In the genomic region with DNA sequence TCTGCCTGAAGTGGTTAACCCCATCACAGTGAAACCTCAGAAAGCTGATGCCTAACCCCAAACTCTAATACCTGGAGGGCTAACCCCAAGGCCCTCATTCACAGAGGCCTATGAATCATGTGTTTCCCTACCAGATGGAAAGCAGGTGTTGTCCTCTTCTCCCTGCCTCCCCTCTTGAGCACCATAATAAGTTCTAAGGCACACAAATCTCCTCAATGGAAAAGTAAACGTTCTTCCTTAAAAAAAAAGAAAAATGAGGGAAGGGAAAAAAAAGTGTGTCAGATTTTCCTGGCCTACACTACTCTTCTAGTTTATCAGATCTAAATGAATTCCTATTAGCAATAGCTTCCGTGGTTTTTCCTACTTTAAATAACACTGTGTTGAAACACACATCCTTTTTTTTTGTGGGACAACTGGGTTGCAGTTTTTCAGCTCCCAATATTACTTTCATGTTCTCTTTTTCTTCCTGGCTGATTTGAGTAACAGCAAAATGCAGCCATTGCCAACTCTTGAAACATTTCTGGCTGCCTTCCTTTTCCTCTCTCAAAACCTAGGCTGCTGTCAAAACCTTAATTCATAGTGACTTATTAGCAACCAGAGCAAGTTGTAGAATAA, we compare ENCODE assay signal across 9 cellular contexts. TPM values are rescaled to one million over a fixed set of nuclear protein-coding genes. Genes with fewer than 3 reads are reported as not detected.
DNase-seq lines count a peak whose midpoint lies in the region; ATAC-seq, FAIRE-seq and TF ChIP-seq lines count a peak whose summit lies in the region.
"Had no signal": no experiment of that assay in that cellular context is flagged by ENCODE, and none has a peak within 500 bp of the region (broad histone marks: within the 10 kb centered on the region; RNA-seq: fewer than 3 reads in every experiment).

No MANE protein-coding gene starts in this region.

- no peak for TF ChIP-seq POLR2A in testis (IDR thresholded peaks at IDR 0.05)

- H3K36me3 ChIP-seq in MG63 (no peaks in the 10 kb centered on the region), bronchial epithelial cell (ENCODE audit: control insufficient read depth, insufficient read depth, low read length) (no peaks in the 10 kb centered on the region), liver (ENCODE audit: control insufficient read depth in 4 of 4, insufficient read depth in 3 of 4, low read depth in 1 of 4, low read length in 3 of 4) (peaks cover 0 to 3% (median 0%) of the 10 kb centered on the region in 4 donors), testis (ENCODE audit: low read depth, missing control alignments) (no peaks in the 10 kb centered on the region)

- WGBS in liver: 32% methylated on average over 2 of the region's 2 CpGs
- 14 to 16% methylated on average over 2 of the region's 2 CpGs for WGBS in testis, 2 donors

- no peak for TF ChIP-seq CTCF in bronchial epithelial cell (IDR thresholded peaks at IDR 0.05; ENCODE audit: insufficient read depth, low read length, severe bottlenecking)
- no peak for TF ChIP-seq CTCF in liver (IDR thresholded peaks at IDR 0.05; ENCODE audit: low read depth, low read length, missing input control)
- no peak for TF ChIP-seq CTCF in testis (IDR thresholded peaks at IDR 0.05)

- no peaks in the 10 kb centered on the region for H3K4me1 ChIP-seq in liver (ENCODE audit: control insufficient read depth in 4 of 4, insufficient read depth in 4 of 4, low read length in 3 of 4)
- H3K4me1 ChIP-seq in testis: peaks cover 25% of the 10 kb centered on the region

- DNase-seq in MG63 (peak; percentile 9), bronchial epithelial cell (ENCODE audit: low read depth) (peak; percentile 51), testis (no peak), NCI-H1436 treated with DMSO at 0.1 percent for 48 hours (lab: John Stamatoyannopoulos, UW) (no peak)
- DNase-seq in activated CD4-positive, alpha-beta T cell treated with anti-CD3 and anti-CD28 coated beads, Interleukin-2, amount 10 ng/mL, durations not matched to agents 24 days and 14 days: no peak
- no peak for DNase-seq in activated CD4-positive, alpha-beta memory T cell treated with anti-CD3 and anti-CD28 coated beads, Interleukin-2, amount 10 ng/mL, durations not matched to agents 7 days and 5 days
- DNase-seq: NCI-H1048 had no signal

- ATAC-seq in GM18502 (IDR thresholded peaks at IDR 0.05; ENCODE audit: poor library complexity, unreplicated experiment): no peak

- H3K4me1 Mint-ChIP-seq in activated CD4-positive, alpha-beta T cell treated with anti-CD3 and anti-CD28 coated beads, Interleukin-2, amount 10 ng/mL, durations not matched to agents 24 days and 14 days: no peaks in the 10 kb centered on the region
- no peaks in the 10 kb centered on the region for H3K4me1 Mint-ChIP-seq in activated CD4-positive, alpha-beta memory T cell treated with anti-CD3 and anti-CD28 coated beads, Interleukin-2, amount 10 ng/mL, durations not matched to agents 7 days and 5 days

- intact Hi-C loops in testis (cut with DNase I; ENCODE audit: low total_unique reads): loop anchor here (5.0 kb wide), 1 partner anchor 64 kb away; a partner anchor contains a TSS
- intact Hi-C loops in activated CD4-positive, alpha-beta T cell treated with anti-CD3 and anti-CD28 coated beads, Interleukin-2, amount 10 ng/mL, durations not matched to agents 24 days and 14 days (cut with micrococcal nuclease): no loop called here

- H3K9me3 ChIP-seq in MG63 (no peaks in the 10 kb centered on the region), liver (ENCODE audit: control insufficient read depth in 4 of 4, low read length in 3 of 4) (no peaks in the 10 kb centered on the region), testis (no peaks in the 10 kb centered on the region)

- no peaks in the 10 kb centered on the region for H3K36me3 Mint-ChIP-seq in activated CD4-positive, alpha-beta T cell treated with anti-CD3 and anti-CD28 coated beads, Interleukin-2, amount 10 ng/mL, durations not matched to agents 24 days and 14 days (ENCODE audit: low read depth)
- no peaks in the 10 kb centered on the region for H3K36me3 Mint-ChIP-seq in activated CD4-positive, alpha-beta memory T cell treated with anti-CD3 and anti-CD28 coated beads, Interleukin-2, amount 10 ng/mL, durations not matched to agents 7 days and 5 days (ENCODE audit: low read depth)

- H3K27ac Mint-ChIP-seq in activated CD4-positive, alpha-beta T cell treated with anti-CD3 and anti-CD28 coated beads, Interleukin-2, amount 10 ng/mL, durations not matched to agents 24 days and 14 days: no peak overlapping the region
- H3K27ac Mint-ChIP-seq in activated CD4-positive, alpha-beta memory T cell treated with anti-CD3 and anti-CD28 coated beads, Interleukin-2, amount 10 ng/mL, durations not matched to agents 7 days and 5 days: no peak overlapping the region

- no peak for FAIRE-seq in bronchial epithelial cell (lab: Jason Lieb, UNC)

- no peak for TF ChIP-seq RAD21 in liver (IDR thresholded peaks at IDR 0.05)

- H3K4me3 ChIP-seq in MG63: no peak overlapping the region
- H3K4me3 ChIP-seq in bronchial epithelial cell (ENCODE audit: low read depth, low read length): no peak overlapping the region
- no peak overlapping the region for H3K4me3 ChIP-seq in liver (ENCODE audit: low read depth in 1 of 3, low read length in 3 of 3)
- no peak overlapping the region for H3K4me3 ChIP-seq in testis

- H3K27ac ChIP-seq in liver (ENCODE audit: low read depth in 1 of 2, low read length in 2 of 2) (peak overlapping the region; percentile 43 to 75), testis (peak overlapping the region; percentile 75 to 87)

- CTCF ChIA-PET in activated CD4-positive, alpha-beta memory T cell treated with anti-CD3 and anti-CD28 coated beads, Interleukin-2, amount 10 ng/mL, durations not matched to agents 7 days and 5 days (lab: Charles Lee): interaction anchor here (0.9 to 4.6 kb wide), 2 partner anchors 9 to 17 kb away, joined by 3 to 25 read pairs; no protein-coding TSS in a partner anchor

- peaks cover 22% of the 10 kb centered on the region for H3K27me3 Mint-ChIP-seq in activated CD4-positive, alpha-beta T cell treated with anti-CD3 and anti-CD28 coated beads, Interleukin-2, amount 10 ng/mL, durations not matched to agents 24 days and 14 days
- H3K27me3 Mint-ChIP-seq in activated CD4-positive, alpha-beta memory T cell treated with anti-CD3 and anti-CD28 coated beads, Interleukin-2, amount 10 ng/mL, durations not matched to agents 7 days and 5 days: peaks cover 6% of the 10 kb centered on the region

- peak overlapping the region in 1 of 2 donors; percentile 33 for H3K9ac ChIP-seq in liver (ENCODE audit: low read depth in 1 of 2, low read length in 2 of 2)

- POLR2A ChIA-PET in activated CD4-positive, alpha-beta memory T cell treated with anti-CD3 and anti-CD28 coated beads, Interleukin-2, amount 10 ng/mL, durations not matched to agents 7 days and 5 days (lab: Charles Lee): no interaction called here

- no peak overlapping the region for H3K4me3 Mint-ChIP-seq in activated CD4-positive, alpha-beta T cell treated with anti-CD3 and anti-CD28 coated beads, Interleukin-2, amount 10 ng/mL, durations not matched to agents 24 days and 14 days
- no peak overlapping the region for H3K4me3 Mint-ChIP-seq in activated CD4-positive, alpha-beta memory T cell treated with anti-CD3 and anti-CD28 coated beads, Interleukin-2, amount 10 ng/mL, durations not matched to agents 7 days and 5 days

- no peaks in the 10 kb centered on the region for H3K9me3 Mint-ChIP-seq in activated CD4-positive, alpha-beta T cell treated with anti-CD3 and anti-CD28 coated beads, Interleukin-2, amount 10 ng/mL, durations not matched to agents 24 days and 14 days
- no peaks in the 10 kb centered on the region for H3K9me3 Mint-ChIP-seq in activated CD4-positive, alpha-beta memory T cell treated with anti-CD3 and anti-CD28 coated beads, Interleukin-2, amount 10 ng/mL, durations not matched to agents 7 days and 5 days

- no peaks in the 10 kb centered on the region for H3K27me3 ChIP-seq in MG63
- H3K27me3 ChIP-seq in bronchial epithelial cell (ENCODE audit: control insufficient read depth, insufficient read depth, low read length): no peaks in the 10 kb centered on the region
- no peaks in the 10 kb centered on the region for H3K27me3 ChIP-seq in liver (ENCODE audit: control insufficient read depth in 4 of 4, insufficient read depth in 4 of 4, low read length in 3 of 4)
- H3K27me3 ChIP-seq in testis: no peaks in the 10 kb centered on the region

TF ChIP-seq in liver, 16 proteins besides CTCF, POLR2A, EP300 and RAD21 (continues in another document):
- TF ChIP-seq, protein P1, sequence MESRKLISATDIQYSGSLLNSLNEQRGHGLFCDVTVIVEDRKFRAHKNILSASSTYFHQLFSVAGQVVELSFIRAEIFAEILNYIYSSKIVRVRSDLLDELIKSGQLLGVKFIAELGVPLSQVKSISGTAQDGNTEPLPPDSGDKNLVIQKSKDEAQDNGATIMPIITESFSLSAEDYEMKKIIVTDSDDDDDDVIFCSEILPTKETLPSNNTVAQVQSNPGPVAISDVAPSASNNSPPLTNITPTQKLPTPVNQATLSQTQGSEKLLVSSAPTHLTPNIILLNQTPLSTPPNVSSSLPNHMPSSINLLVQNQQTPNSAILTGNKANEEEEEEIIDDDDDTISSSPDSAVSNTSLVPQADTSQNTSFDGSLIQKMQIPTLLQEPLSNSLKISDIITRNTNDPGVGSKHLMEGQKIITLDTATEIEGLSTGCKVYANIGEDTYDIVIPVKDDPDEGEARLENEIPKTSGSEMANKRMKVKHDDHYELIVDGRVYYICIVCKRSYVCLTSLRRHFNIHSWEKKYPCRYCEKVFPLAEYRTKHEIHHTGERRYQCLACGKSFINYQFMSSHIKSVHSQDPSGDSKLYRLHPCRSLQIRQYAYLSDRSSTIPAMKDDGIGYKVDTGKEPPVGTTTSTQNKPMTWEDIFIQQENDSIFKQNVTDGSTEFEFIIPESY (IDR thresholded peaks at IDR 0.05): no peak
- no peak for TF ChIP-seq HNF4A (conservative IDR thresholded peaks at IDR 0.05)
- no peak for TF ChIP-seq FOXA1 (IDR thresholded peaks at IDR 0.05)
- TF ChIP-seq, protein P2, sequence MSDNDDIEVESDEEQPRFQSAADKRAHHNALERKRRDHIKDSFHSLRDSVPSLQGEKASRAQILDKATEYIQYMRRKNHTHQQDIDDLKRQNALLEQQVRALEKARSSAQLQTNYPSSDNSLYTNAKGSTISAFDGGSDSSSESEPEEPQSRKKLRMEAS (IDR thresholded peaks at IDR 0.05): no peak
- no peak for TF ChIP-seq JUND (IDR thresholded peaks at IDR 0.05)

RNA-seq across cellular contexts. Expression of a gene that starts 43.2 kb away (rescaled TPM):
- 0.26 and 0.57 TPM in 2 replicates for total RNA-seq in MG63 (2014; rRNA removed; shearing (Covaris generic); ENCODE audit: low replicate concordance)
- 2.4 and 7.9 TPM in 2 replicates for total RNA-seq in bronchial epithelial cell
- 1 to 10 TPM; 2.4 to 2.6 TPM for total RNA-seq in liver
- polyA plus RNA-seq in liver: 1 to 10 TPM; 2.8 TPM
- 1 to 10 TPM; 2.7 to 3.4 TPM for total RNA-seq in testis
- 6.4 TPM for polyA plus RNA-seq in testis (ENCODE audit: insufficient read depth, low read depth, low replicate concordance)
- total RNA-seq in activated CD4-positive, alpha-beta T cell treated with anti-CD3 and anti-CD28 coated beads, Interleukin-2, amount 10 ng/mL, durations not matched to agents 24 days and 14 days: not detected in 2 replicates
- under 1 TPM; 0.25 to 0.35 TPM for total RNA-seq in activated CD4-positive, alpha-beta memory T cell treated with anti-CD3 and anti-CD28 coated beads, Interleukin-2, amount 10 ng/mL, durations not matched to agents 7 days and 5 days

Comparison
In these comparisons a context has a peak if more than half of its experiments do, and no peak if none do; other contexts are left out.
1. DNase-seq: peak in MG63 (single experiment) and bronchial epithelial cell (single experiment); none in testis (single experiment), activated CD4-positive, alpha-beta T cell treated with anti-CD3 and anti-CD28 coated beads, Interleukin-2, amount 10 ng/mL, durations not matched to agents 24 days and 14 days (single experiment), NCI-H1436 treated with DMSO at 0.1 percent for 48 hours (single experiment) and activated CD4-positive, alpha-beta memory T cell treated with anti-CD3 and anti-CD28 coated beads, Interleukin-2, amount 10 ng/mL, durations not matched to agents 7 days and 5 days (single experiment).